Comparison of ENCODE assay signal across 13 cellular contexts in the genomic region with DNA sequence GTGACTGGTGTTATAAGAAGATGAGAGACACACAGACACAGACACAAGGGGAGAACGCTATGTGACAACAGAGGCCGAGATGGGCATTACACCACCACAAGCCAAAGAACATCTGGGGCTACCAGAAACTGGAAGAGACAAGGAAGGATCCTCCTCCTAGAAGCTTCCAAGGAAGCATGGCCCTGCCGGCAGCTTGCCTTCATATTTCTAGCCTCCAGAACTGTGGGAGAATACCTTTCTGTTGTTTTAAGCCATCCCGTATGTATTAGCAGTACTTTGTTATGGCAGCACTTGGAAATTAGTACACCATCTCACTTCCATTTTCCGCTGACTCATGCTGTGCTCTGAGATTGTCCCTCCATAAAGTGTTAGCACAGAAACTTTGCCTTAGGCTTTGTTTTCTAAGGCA. TPM values are rescaled to one million over a fixed set of nuclear protein-coding genes. Genes with fewer than 3 reads are reported as not detected.
DNase-seq lines count a peak whose midpoint lies in the region; ATAC-seq, FAIRE-seq and TF ChIP-seq lines count a peak whose summit lies in the region.
"Had no signal": no experiment of that assay in that cellular context is flagged by ENCODE, and none has a peak within 500 bp of the region (broad histone marks: within the 10 kb centered on the region; RNA-seq: fewer than 3 reads in every experiment).

No MANE protein-coding gene starts in this region.

- DNase-seq in ELR (ENCODE audit: low read depth) (peak; percentile 36), KBM-7 (peak; percentile 56), adipocyte (ENCODE audit: low read depth) (peak; percentile 45), HepG2 (ENCODE audit: low spot score) (no peak), prostate gland (ENCODE audit: low spot score) (no peak), NCI-H2107 (lab: John Stamatoyannopoulos, UW) (no peak), NCI-H2196 (lab: John Stamatoyannopoulos, UW; ENCODE audit: unreplicated experiment) (no peak), GM10266 (ENCODE audit: extremely low spot score) (no peak)
- DNase-seq: activated CD8-positive, alpha-beta memory T cell treated with anti-CD3 and anti-CD28 coated beads, Interleukin-2, amount 10 ng/mL, durations not matched to agents 7 days and 5 days; activated naive CD8-positive, alpha-beta T cell treated with anti-CD3 and anti-CD28 coated beads, Interleukin-2, amount 10 ng/mL, durations not matched to agents 7 days and 5 days; Calu3; midbrain; NCI-H1436 had no signal

- POLR2A ChIA-PET in HepG2 (lab: Yijun Ruan, JAX) = no interaction called here

- intact Hi-C loops in HepG2 (cut with micrococcal nuclease; ENCODE audit: unreplicated experiment) (no loop called here), prostate gland (cut with DNase I) (no loop called here)

- TF ChIP-seq EP300 in HepG2 (IDR thresholded peaks at IDR 0.05; ENCODE audit: low read depth in 2 of 2, low read length in 2 of 2) (no peak), HepG2 (CRISPR knock-in tag; IDR thresholded peaks at IDR 0.05; ENCODE audit: borderline replicate concordance) (no peak)

- 20% methylated on average over 5 of the region's 5 CpGs for WGBS in HepG2 (ENCODE audit: low lambda C conversion rate)
- 81% methylated on average over 5 of the region's 5 CpGs for WGBS in prostate gland

- H3K36me3 ChIP-seq in adipocyte (ENCODE audit: control insufficient read depth, insufficient read depth, low read length, severe bottlenecking) (no peaks in the 10 kb centered on the region), HepG2 (replicated peaks in 1 of 2; ENCODE audit: control insufficient read depth in 1 of 2, insufficient read depth in 2 of 2, low read length in 2 of 2) (no peaks in the 10 kb centered on the region), prostate gland (no peaks in the 10 kb centered on the region)

- TF ChIP-seq POLR2A in HepG2 (IDR thresholded peaks at IDR 0.05; ENCODE audit: insufficient read depth in 1 of 2, low read depth in 2 of 2, low read length in 2 of 2) (no peak), prostate gland (IDR thresholded peaks at IDR 0.05) (no peak)

- H3K27me3 ChIP-seq in adipocyte (replicated peaks; ENCODE audit: control insufficient read depth, insufficient read depth, low read length) = no peaks in the 10 kb centered on the region
- H3K27me3 ChIP-seq in HepG2 (ENCODE audit: control insufficient read depth in 1 of 2, insufficient read depth in 2 of 2, low read length in 2 of 2) = no peaks in the 10 kb centered on the region; a peak in 1 of 5 replicates
- H3K27me3 ChIP-seq in prostate gland (replicated peaks; ENCODE audit: insufficient read depth) = no peaks in the 10 kb centered on the region

- H3K4me3 ChIP-seq in adipocyte (ENCODE audit: low read length) (no peak overlapping the region), HepG2 (replicated peaks in 1 of 3; ENCODE audit: insufficient read depth in 1 of 3, low read depth in 2 of 3, low read length in 3 of 3) (no peak overlapping the region), prostate gland (no peak overlapping the region)

- H3K9me3 ChIP-seq in adipocyte (ENCODE audit: control insufficient read depth, low read length) = peaks cover 1% of the 10 kb centered on the region
- H3K9me3 ChIP-seq in HepG2 (ENCODE audit: low read length) = no peaks in the 10 kb centered on the region
- no peaks in the 10 kb centered on the region for H3K9me3 ChIP-seq in prostate gland

- in situ Hi-C loops in KBM-7 (cut with MboI; ENCODE audit: low pct_unique_long_range_greater_than_20kb, low sequenced_read_pairs) = no loop called here
- in situ Hi-C loops in HepG2 (cut with HindIII; ENCODE audit: extremely low pct_ligation_motif_present, low pct_unique_long_range_greater_than_20kb) = loop anchor here (25.0 kb wide), 2 partner anchors 258 to 633 kb away; partner anchors contain the start of gene RPS27L

- H3K4me2 ChIP-seq in HepG2 (ENCODE audit: low read depth, low read length) = peak overlapping the region; percentile 53

- H3K27ac ChIP-seq in HepG2 (ENCODE audit: extremely low read length, insufficient read depth, low read length) = no peak overlapping the region
- no peak overlapping the region for H3K27ac ChIP-seq in prostate gland

- H3K9ac ChIP-seq in adipocyte (ENCODE audit: low read length) = no peak overlapping the region
- H3K9ac ChIP-seq in HepG2 (ENCODE audit: insufficient read depth, low read depth, low read length) = no peak overlapping the region

- BruUV-seq in HepG2 (replicated peaks; lab: Mats Ljungman, UMichigan) = no TSS peak

- peak; percentile 75 for ATAC-seq in HepG2
- ATAC-seq: activated CD8-positive, alpha-beta memory T cell treated with anti-CD3 and anti-CD28 coated beads, Interleukin-2, amount 10 ng/mL, durations not matched to agents 7 days and 5 days had no signal

- no peak for TF ChIP-seq RAD21 in HepG2 (CRISPR knock-in tag; IDR thresholded peaks at IDR 0.05)

- H2AFZ ChIP-seq in HepG2 (ENCODE audit: low read length) = peak overlapping the region; percentile 76

- no peaks in the 10 kb centered on the region for H4K20me1 ChIP-seq in HepG2 (ENCODE audit: insufficient read depth, low read length)

- CTCF ChIA-PET in HepG2 (lab: Yijun Ruan, JAX; ENCODE audit: low intra/inter-chr PET ratio, low total read pairs) = no interaction called here

- peak; percentile 15 for FAIRE-seq in HepG2 (lab: Jason Lieb, UNC)

- TF ChIP-seq CTCF in HepG2 (CRISPR knock-in tag; IDR thresholded peaks at IDR 0.05) = no peak
- no peak for TF ChIP-seq CTCF in prostate gland (IDR thresholded peaks at IDR 0.05)
- TF ChIP-seq CTCF in GM10266 (IDR thresholded peaks at IDR 0.05; ENCODE audit: control insufficient read depth, insufficient read depth, low read depth, missing control alignments) = no peak

- no peaks in the 10 kb centered on the region for H3K4me1 ChIP-seq in adipocyte (ENCODE audit: control insufficient read depth, insufficient read depth, low read length)
- peaks cover 9% of the 10 kb centered on the region; the same call in 1 of the 2 replicates for H3K4me1 ChIP-seq in HepG2 (ENCODE audit: insufficient read depth, low read length)
- no peaks in the 10 kb centered on the region for H3K4me1 ChIP-seq in prostate gland (replicated peaks)

- H3K79me2 ChIP-seq in HepG2 (ENCODE audit: insufficient read depth, low read length) = no peaks in the 10 kb centered on the region

TF ChIP-seq in HepG2, 621 proteins besides CTCF, POLR2A, EP300 and RAD21 (continues in another document):
- TF ChIP-seq ZNF234 (CRISPR knock-in tag; conservative IDR thresholded peaks at IDR 0.05) (no peak), MAFK (conservative IDR thresholded peaks at IDR 0.05 in 1 of 2, IDR thresholded peaks at IDR 0.05 in 1 of 2; ENCODE audit: low read length in 2 of 2) (peak; percentile 79 to 88)

RNA-seq across cellular contexts. Expression of gene CA12, which starts 38.7 kb away (rescaled TPM):
- 0.07 and 0.08 TPM in 2 replicates for total RNA-seq in HepG2 (2016; rRNA removed; fragmentation: Illumina TruSeq; extraction: Trizol)
- not detected in 2 replicates for total RNA-seq in HepG2 (2016; cell fraction: cytosol; rRNA removed; fragmentation: Illumina TruSeq; extraction: Trizol; ENCODE audit: low read depth)
- 0.15 and 0.25 TPM in 2 replicates for total RNA-seq in HepG2 (2016; cell fraction: insoluble cytoplasmic fraction; rRNA removed; fragmentation: Illumina TruSeq; extraction: Trizol)
- total RNA-seq in HepG2 (2016; cell fraction: membrane; rRNA removed; fragmentation: Illumina TruSeq; extraction: Trizol) = 0.03 TPM in 1 of 2 replicates, not detected in the other
- total RNA-seq in HepG2 (2016; cell fraction: nucleus; rRNA removed; fragmentation: Illumina TruSeq; extraction: Trizol) = 0.53 and 0.60 TPM in 2 replicates
- polyA plus RNA-seq in HepG2 (2011; rRNA removed) = 0.20 and 0.52 TPM in 2 replicates
- polyA plus RNA-seq in HepG2 (2011; cell fraction: cytosol; rRNA removed) = 0.13 and 0.28 TPM in 2 replicates
- 0.06 and 0.12 TPM in 2 replicates for polyA plus RNA-seq in HepG2 (2011; cell fraction: nucleus; rRNA removed)
- polyA plus RNA-seq in HepG2 (2012) = 0.15 and 0.19 TPM in 2 replicates
- polyA plus RNA-seq in HepG2 (2016; cell fraction: cytosol; fragmentation: Illumina TruSeq; extraction: Trizol; ENCODE audit: low read depth) = not detected in 2 replicates
- 0.05 TPM in 1 of 2 replicates, not detected in the other for polyA plus RNA-seq in HepG2 (2016; cell fraction: insoluble cytoplasmic fraction; fragmentation: Illumina TruSeq; extraction: Trizol; ENCODE audit: low read depth)
- polyA plus RNA-seq in HepG2 (2016; cell fraction: membrane; fragmentation: Illumina TruSeq; extraction: Trizol; ENCODE audit: low read depth) = not detected in 2 replicates
- polyA plus RNA-seq in HepG2 (2016; cell fraction: nucleus; fragmentation: Illumina TruSeq; extraction: Trizol; ENCODE audit: insufficient read depth, low read depth) = 0.17 and 0.18 TPM in 2 replicates
- 0.04 and 8.4 TPM in 2 replicates for polyA minus RNA-seq in HepG2 (2011; rRNA and poly(A)+ RNA removed; ENCODE audit: low replicate concordance)
- 0.20 and 0.70 TPM in 2 replicates for polyA minus RNA-seq in HepG2 (2011; cell fraction: cytosol; rRNA and poly(A)+ RNA removed)
- 0.37 TPM in 1 of 2 replicates, not detected in the other for polyA minus RNA-seq in HepG2 (2011; cell fraction: nucleus; rRNA and poly(A)+ RNA removed)
- total RNA-seq in prostate gland = 1 to 10 TPM; 3.0 to 9.5 TPM
- total RNA-seq: activated naive CD8-positive, alpha-beta T cell treated with anti-CD3 and anti-CD28 coated beads, Interleukin-2, amount 10 ng/mL, durations not matched to agents 7 days and 5 days had no signal

Comparison
In these comparisons a context has a peak if more than half of its experiments do, and no peak if none do; other contexts are left out.
1. DNase-seq: peak in ELR (single experiment), KBM-7 (single experiment) and adipocyte (single experiment); none in HepG2 (single experiment), prostate gland (single experiment), NCI-H2107 (single experiment), NCI-H2196 (single experiment) and GM10266 (single experiment).